Comparison of ENCODE assay signal across 24 cellular contexts in the genomic region with DNA sequence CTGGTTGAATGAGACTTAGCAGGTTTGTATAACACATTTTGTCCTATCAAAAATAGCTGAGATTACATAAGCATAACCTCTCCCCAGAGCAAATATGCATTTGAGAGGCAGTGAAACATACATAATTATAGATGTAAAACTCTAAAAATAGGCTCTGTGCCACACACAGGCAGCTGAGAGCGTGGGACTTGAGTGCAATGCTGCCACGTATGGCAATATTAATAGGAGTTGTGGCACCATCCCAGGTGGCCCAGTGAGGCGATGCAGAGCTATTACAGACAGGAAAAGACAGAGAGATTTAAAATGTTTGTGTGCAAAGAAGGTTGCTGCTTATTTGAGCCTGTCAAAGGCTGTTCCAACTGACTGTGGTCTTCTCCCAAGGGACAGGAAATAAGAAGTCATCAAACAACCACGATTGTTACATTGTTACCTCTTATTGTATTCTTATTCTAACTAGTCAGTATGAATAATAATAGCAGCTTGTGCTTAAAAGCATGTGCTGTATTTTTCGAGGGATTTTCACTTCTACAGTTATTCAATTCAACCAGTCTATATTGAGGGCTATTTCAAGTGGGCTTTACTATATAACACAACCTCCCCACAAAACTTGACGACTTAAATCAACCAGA.
DNase-seq lines count a peak whose midpoint lies in the region; ATAC-seq, FAIRE-seq and TF ChIP-seq lines count a peak whose summit lies in the region.
"Had no signal": no experiment of that assay in that cellular context is flagged by ENCODE, and none has a peak within 500 bp of the region (broad histone marks: within the 10 kb centered on the region; RNA-seq: fewer than 3 reads in every experiment).

No MANE protein-coding gene starts in this region.

- CTCF ChIA-PET in H1 (lab: Charles Lee; ENCODE audit: partially characterized antibody): interaction anchor here (0.8 to 1.0 kb wide), 3 partner anchors 14 to 252 kb away, joined by 3 to 4 read pairs (median 3); no protein-coding TSS in a partner anchor

- no peak overlapping the region for H2BK120ac ChIP-seq in H1 (replicated peaks; ENCODE audit: low read depth, low read length)

- H2BK15ac ChIP-seq in H1 (ENCODE audit: low read length): no peak overlapping the region

- H3K9ac ChIP-seq in BLaER1 (peak overlapping the region; percentile 54; the same call in 1 of the 2 replicates), H1 (replicated peaks in 1 of 4; ENCODE audit: extremely low read depth in 1 of 4, low read depth in 3 of 4, low read length in 3 of 4) (no peak overlapping the region)
- H3K9ac ChIP-seq: neural progenitor cell had no signal

- H3K36me3 ChIP-seq in BLaER1: no peaks in the 10 kb centered on the region
- H3K36me3 ChIP-seq in H1 (ENCODE audit: control insufficient read depth in 2 of 4, insufficient read depth in 4 of 4, low read length in 3 of 4): no peaks in the 10 kb centered on the region
- no peaks in the 10 kb centered on the region for H3K36me3 ChIP-seq in H7 (replicated peaks; ENCODE audit: control insufficient read depth, insufficient read depth, low read length)
- H3K36me3 ChIP-seq: cardiac muscle cell, neural progenitor cell, suprapubic skin, WERI-Rb-1 had no signal

- no peak overlapping the region for H3K27ac Mint-ChIP-seq in stimulated activated memory B cell treated with anti-CD40 and anti-IgM and Interleukin-4, amounts not matched to agents 10 μg/mL and 1 μg/mL and 100 μg/mL, for 72 hours
- H3K27ac Mint-ChIP-seq: activated CD8-positive, alpha-beta T cell treated with anti-CD3 and anti-CD28 coated beads for 36 hours; activated naive CD8-positive, alpha-beta T cell treated with anti-CD3 and anti-CD28 coated beads, Interleukin-2, amount 50 U/mL, for 24 hours; activated T-helper 1 cell treated with anti-CD3 and anti-CD28 coated beads, Interleukin-12 subunit alpha, Interleukin-12 subunit beta, Interleukin-2, Interleukin-4 antibody, amounts not matched to agents 30 ng/mL and 10 ng/mL and 1 ng/mL, durations not matched to agents 14 hours and 24 hours and 36 hours; neural progenitor cell; T-cell had no signal

- no peak overlapping the region for H4K91ac ChIP-seq in H1 (replicated peaks; ENCODE audit: insufficient read length, low read length)

- H4K5ac ChIP-seq in H1 (ENCODE audit: insufficient read length, low read depth, low read length): no peak overlapping the region

- no peaks in the 10 kb centered on the region; the same call in 1 of the 2 replicates for H3K23me2 ChIP-seq in H1 (ENCODE audit: low read depth, low read length)

- no peaks in the 10 kb centered on the region for H3K36me3 Mint-ChIP-seq in stimulated activated memory B cell treated with anti-CD40 and anti-IgM and Interleukin-4, amounts not matched to agents 10 μg/mL and 1 μg/mL and 100 μg/mL, for 72 hours
- H3K36me3 Mint-ChIP-seq: neural progenitor cell, T-cell had no signal

- H3K4me3 Mint-ChIP-seq in stimulated activated memory B cell treated with anti-CD40 and anti-IgM and Interleukin-4, amounts not matched to agents 10 μg/mL and 1 μg/mL and 100 μg/mL, for 72 hours: no peak overlapping the region
- H3K4me3 Mint-ChIP-seq: activated CD8-positive, alpha-beta T cell treated with anti-CD3 and anti-CD28 coated beads for 36 hours; activated naive CD8-positive, alpha-beta T cell treated with anti-CD3 and anti-CD28 coated beads, Interleukin-2, amount 50 U/mL, for 24 hours; activated T-helper 1 cell treated with anti-CD3 and anti-CD28 coated beads, Interleukin-12 subunit alpha, Interleukin-12 subunit beta, Interleukin-2, Interleukin-4 antibody, amounts not matched to agents 30 ng/mL and 10 ng/mL and 1 ng/mL, durations not matched to agents 14 hours and 24 hours and 36 hours; neural progenitor cell; T-cell had no signal

- WGBS in H1 (ENCODE audit: extremely low coverage in 1 of 2, insufficient coverage in 1 of 2, insufficient read length in 1 of 2, insufficient replicate concordance in 2 of 2, low coverage in 1 of 2, low lambda C conversion rate in 2 of 2, missing lambda C conversion rate in 1 of 2), 2 experiments: 66% methylated on average over 6 of the region's 6 CpGs; no CpG with 5 or more reads in 1 of the 2 experiments

- no peaks in the 10 kb centered on the region for H3K79me1 ChIP-seq in H1 (ENCODE audit: low read depth, low read length)

- no peak for TF ChIP-seq CTCF in H1 (IDR thresholded peaks at IDR 0.05; ENCODE audit: control extremely low read depth in 1 of 3, insufficient read depth in 1 of 3, low read depth in 1 of 3, low read length in 3 of 3)
- TF ChIP-seq CTCF in foreskin fibroblast (IDR thresholded peaks at IDR 0.05; ENCODE audit: low read depth, low read length): no peak

- peaks cover 84% of the 10 kb centered on the region for H3K4me1 ChIP-seq in BLaER1
- peaks cover 0 to 6% (median 3%) of the 10 kb centered on the region in 4 experiments; a peak in 4 of 7 replicates for H3K4me1 ChIP-seq in H1 (replicated peaks in 1 of 4; ENCODE audit: control insufficient read depth in 3 of 4, insufficient read depth in 4 of 4, low read length in 3 of 4)
- H3K4me1 ChIP-seq: neural progenitor cell, suprapubic skin had no signal

- 0 out of 2 replicates have a peak, but pooled peaks cover 7% of the 10 kb centered on the region for H3K9me3 ChIP-seq in BLaER1
- H3K9me3 ChIP-seq in H1 (ENCODE audit: insufficient read depth in 2 of 2, low read depth in 1 of 2, low read length in 1 of 2): no peaks in the 10 kb centered on the region
- H3K9me3 ChIP-seq: suprapubic skin had no signal

- POLR2A ChIA-PET in H1 (lab: Charles Lee; ENCODE audit: partially characterized antibody): interaction anchor here (1.3 kb wide), 1 partner anchor 100 kb away, joined by 4 read pairs; no protein-coding TSS in a partner anchor

- H3K27ac ChIP-seq in BLaER1: peak overlapping the region; percentile 86
- no peak overlapping the region for H3K27ac ChIP-seq in H1 (ENCODE audit: low read depth, low read length)
- H3K27ac ChIP-seq: cardiac muscle cell, hepatocyte, neural progenitor cell, suprapubic skin, WERI-Rb-1 had no signal

- no peaks in the 10 kb centered on the region for H3K79me2 ChIP-seq in H1 (ENCODE audit: control insufficient read depth in 1 of 2, insufficient read depth in 2 of 2, low read length in 2 of 2)
- H3K79me2 ChIP-seq: hepatocyte had no signal

- no peak overlapping the region for H2BK20ac ChIP-seq in H1 (ENCODE audit: low read length)

- no peak for FAIRE-seq in H1 (lab: Jason Lieb, UNC)
- FAIRE-seq: kidney had no signal

- peak overlapping the region; percentile 83 for H3K4me2 ChIP-seq in BLaER1
- H3K4me2 ChIP-seq in H1 (ENCODE audit: insufficient read depth in 1 of 2, low read depth in 2 of 2, low read length in 2 of 2): no peak overlapping the region
- H3K4me2 ChIP-seq: hepatocyte, neural progenitor cell had no signal

- ATAC-seq in stimulated activated memory B cell treated with anti-CD40 and anti-IgM and Interleukin-4, amounts not matched to agents 10 μg/mL and 1 μg/mL and 100 μg/mL, for 72 hours: no peak
- no peak for ATAC-seq in GM21529 (IDR thresholded peaks at IDR 0.05; ENCODE audit: unreplicated experiment)
- ATAC-seq: activated CD8-positive, alpha-beta T cell treated with anti-CD3 and anti-CD28 coated beads for 36 hours; activated naive CD8-positive, alpha-beta T cell treated with anti-CD3 and anti-CD28 coated beads, Interleukin-2, amount 50 U/mL, for 24 hours; T-cell had no signal

- no peak overlapping the region for H2BK12ac ChIP-seq in H1 (ENCODE audit: low read depth, low read length)

- no peak overlapping the region for H3K18ac ChIP-seq in H1 (ENCODE audit: extremely low read depth, low read length)

- no peak overlapping the region for H3K14ac ChIP-seq in H1 (ENCODE audit: insufficient read length)

- H2AK5ac ChIP-seq in H1 (ENCODE audit: low read depth, low read length): no peak overlapping the region

- H3K27me3 Mint-ChIP-seq in stimulated activated memory B cell treated with anti-CD40 and anti-IgM and Interleukin-4, amounts not matched to agents 10 μg/mL and 1 μg/mL and 100 μg/mL, for 72 hours: peaks cover 10% of the 10 kb centered on the region
- H3K27me3 Mint-ChIP-seq: activated naive CD8-positive, alpha-beta T cell treated with anti-CD3 and anti-CD28 coated beads, Interleukin-2, amount 50 U/mL, for 24 hours had no signal

- H3K9me3 Mint-ChIP-seq in stimulated activated memory B cell treated with anti-CD40 and anti-IgM and Interleukin-4, amounts not matched to agents 10 μg/mL and 1 μg/mL and 100 μg/mL, for 72 hours: peaks cover 3% of the 10 kb centered on the region
- H3K9me3 Mint-ChIP-seq: activated CD8-positive, alpha-beta T cell treated with anti-CD3 and anti-CD28 coated beads for 36 hours; activated naive CD8-positive, alpha-beta T cell treated with anti-CD3 and anti-CD28 coated beads, Interleukin-2, amount 50 U/mL, for 24 hours; activated T-helper 1 cell treated with anti-CD3 and anti-CD28 coated beads, Interleukin-12 subunit alpha, Interleukin-12 subunit beta, Interleukin-2, Interleukin-4 antibody, amounts not matched to agents 30 ng/mL and 10 ng/mL and 1 ng/mL, durations not matched to agents 14 hours and 24 hours and 36 hours; neural progenitor cell; T-cell had no signal

- no peak for TF ChIP-seq EP300 in H1 (IDR thresholded peaks at IDR 0.05; ENCODE audit: borderline replicate concordance in 1 of 2, low read depth in 2 of 2, low read length in 2 of 2)

- no peaks in the 10 kb centered on the region for H3K27me3 ChIP-seq in BLaER1
- H3K27me3 ChIP-seq in H1 (replicated peaks in 1 of 4; ENCODE audit: control insufficient read depth in 3 of 4, extremely low read depth in 1 of 4, insufficient read depth in 3 of 4, low read length in 3 of 4): no peaks in the 10 kb centered on the region
- H3K27me3 ChIP-seq in H7 (ENCODE audit: control insufficient read depth, insufficient read depth, low read length): no peaks in the 10 kb centered on the region
- H3K27me3 ChIP-seq: cardiac muscle cell, hepatocyte, neural progenitor cell, suprapubic skin had no signal

- H4K8ac ChIP-seq in H1 (ENCODE audit: extremely low read depth, insufficient read depth, low read length): no peak overlapping the region

- H3K4me1 Mint-ChIP-seq in stimulated activated memory B cell treated with anti-CD40 and anti-IgM and Interleukin-4, amounts not matched to agents 10 μg/mL and 1 μg/mL and 100 μg/mL, for 72 hours: no peaks in the 10 kb centered on the region
- H3K4me1 Mint-ChIP-seq: activated naive CD8-positive, alpha-beta T cell treated with anti-CD3 and anti-CD28 coated beads, Interleukin-2, amount 50 U/mL, for 24 hours; neural progenitor cell; T-cell had no signal

- H3K4ac ChIP-seq in H1 (replicated peaks; ENCODE audit: insufficient read length, low read depth, low read length): no peak overlapping the region

- no peak overlapping the region for H3K23ac ChIP-seq in H1 (ENCODE audit: insufficient read length)

- H4K20me1 ChIP-seq in BLaER1 (no peaks in the 10 kb centered on the region), H1 (replicated peaks in 1 of 2; ENCODE audit: control insufficient read depth in 1 of 2, insufficient read depth in 2 of 2, low read length in 2 of 2) (no peaks in the 10 kb centered on the region)

- no peak overlapping the region for H2BK5ac ChIP-seq in H1 (ENCODE audit: low read depth, low read length)

- 0 out of 2 replicates have a peak overlapping the region, but pooled peaks have one; percentile 22 for H3K4me3 ChIP-seq in BLaER1
- no peak overlapping the region for H3K4me3 ChIP-seq in Jurkat, Clone E6-1 (ENCODE audit: low read length)
- no peak overlapping the region for H3K4me3 ChIP-seq in H1 (ENCODE audit: extremely low read depth in 1 of 4, insufficient read depth in 2 of 4, low read depth in 3 of 4, low read length in 4 of 4)
- no peak overlapping the region for H3K4me3 ChIP-seq in H7 (ENCODE audit: insufficient read depth, low read depth, low read length)
- no peak overlapping the region for H3K4me3 ChIP-seq in foreskin fibroblast (ENCODE audit: low read depth in 1 of 2, low read length in 2 of 2)
- H3K4me3 ChIP-seq: cardiac muscle cell, hepatocyte, neural progenitor cell, suprapubic skin had no signal

- H2AFZ ChIP-seq in H1 (ENCODE audit: low read length): no peak overlapping the region
- H2AFZ ChIP-seq: hepatocyte, neural progenitor cell had no signal

- TF ChIP-seq RAD21 in H1 (IDR thresholded peaks at IDR 0.05 in 1 of 2, conservative IDR thresholded peaks at IDR 0.05 in 1 of 2; ENCODE audit: low read depth in 2 of 2, low read length in 2 of 2): no peak

- H3K56ac ChIP-seq in H1 (replicated peaks; ENCODE audit: insufficient read length, low read depth, low read length): no peak overlapping the region

- peak; percentile 37 for DNase-seq in Jurkat, Clone E6-1 (ENCODE audit: low read depth, low spot score)
- peak; percentile 27 for DNase-seq in NCI-H2227 (lab: John Stamatoyannopoulos, UW; ENCODE audit: unreplicated experiment)
- DNase-seq in H1 (ENCODE audit: low read depth in 1 of 2, low spot score in 2 of 2): no peak
- no peak for DNase-seq in H7
- DNase-seq in foreskin fibroblast: no peak
- DNase-seq: activated CD8-positive, alpha-beta T cell treated with anti-CD3 and anti-CD28 coated beads for 36 hours; activated naive CD8-positive, alpha-beta T cell treated with anti-CD3 and anti-CD28 coated beads, Interleukin-2, amount 50 U/mL, for 24 hours; DMS53; effector CD8-positive, alpha-beta T cell; kidney; MM.1S; NCI-H82; right cardiac atrium; stimulated activated CD4-positive, alpha-beta T cell treated with anti-CD3 and anti-CD28 coated beads, Interleukin-2, amount 100 ng/mL, for 24 hours; T-cell; WERI-Rb-1 had no signal

- no peak for TF ChIP-seq POLR2A in H1 (IDR thresholded peaks at IDR 0.05; ENCODE audit: control extremely low read depth in 1 of 2, low read depth in 2 of 2, low read length in 2 of 2)

Comparison
In these comparisons a context has a peak if more than half of its experiments do, and no peak if none do; other contexts are left out.
1. DNase-seq: peak in Jurkat, Clone E6-1 (single experiment) and NCI-H2227 (single experiment); none in H1 (0 of 2), H7 (single experiment) and foreskin fibroblast (0 of 2).